ENCODE assay signal across 1 cellular context in the genomic region with DNA sequence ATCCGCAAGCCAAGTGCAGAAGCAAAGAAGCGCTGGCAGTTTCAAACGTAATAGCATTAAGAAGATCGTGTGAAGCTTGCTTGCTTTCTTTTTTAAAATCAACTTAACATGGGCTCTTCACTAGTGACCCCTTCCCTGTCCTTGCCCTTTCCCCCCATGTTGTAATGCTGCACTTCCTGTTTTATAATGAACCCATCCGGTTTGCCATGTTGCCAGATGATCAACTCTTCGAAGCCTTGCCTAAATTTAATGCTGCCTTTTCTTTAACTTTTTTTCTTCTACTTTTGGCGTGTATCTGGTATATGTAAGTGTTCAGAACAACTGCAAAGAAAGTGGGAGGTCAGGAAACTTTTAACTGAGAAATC.
A peak's percentile ranks its signal among the peaks of the same experiment; 100 is the strongest.
TF ChIP-seq lines count a peak whose summit lies in the region.

No MANE protein-coding gene starts in this region.

TF ChIP-seq in GM12878, 131 proteins besides CTCF, POLR2A, EP300 and RAD21 (continued from another document):
- TF ChIP-seq, protein P1, sequence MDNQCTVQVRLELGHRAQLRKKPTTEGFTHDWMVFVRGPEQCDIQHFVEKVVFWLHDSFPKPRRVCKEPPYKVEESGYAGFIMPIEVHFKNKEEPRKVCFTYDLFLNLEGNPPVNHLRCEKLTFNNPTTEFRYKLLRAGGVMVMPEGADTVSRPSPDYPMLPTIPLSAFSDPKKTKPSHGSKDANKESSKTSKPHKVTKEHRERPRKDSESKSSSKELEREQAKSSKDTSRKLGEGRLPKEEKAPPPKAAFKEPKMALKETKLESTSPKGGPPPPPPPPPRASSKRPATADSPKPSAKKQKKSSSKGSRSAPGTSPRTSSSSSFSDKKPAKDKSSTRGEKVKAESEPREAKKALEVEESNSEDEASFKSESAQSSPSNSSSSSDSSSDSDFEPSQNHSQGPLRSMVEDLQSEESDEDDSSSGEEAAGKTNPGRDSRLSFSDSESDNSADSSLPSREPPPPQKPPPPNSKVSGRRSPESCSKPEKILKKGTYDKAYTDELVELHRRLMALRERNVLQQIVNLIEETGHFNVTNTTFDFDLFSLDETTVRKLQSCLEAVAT (IDR thresholded peaks at IDR 0.05) = 0 out of 2 replicates have a peak, but pooled peaks have one; percentile 26
